In genomic region chr5:128553747-128554146, GRCh38 we compare ENCODE assay signal across 8 cellular contexts. TPM values are rescaled to one million over a fixed set of nuclear protein-coding genes. Genes with fewer than 3 reads are reported as not detected.
"Had no signal": no experiment of that assay in that cellular context is flagged by ENCODE, and none has a peak within 500 bp of the region (broad histone marks: within the 10 kb centered on the region; RNA-seq: fewer than 3 reads in every experiment).

No MANE protein-coding gene starts in this region.

- H3K4me3 Mint-ChIP-seq: IgD-negative memory B cell had no signal

- H3K4me3 ChIP-seq: K562 had no signal

- H3K27ac ChIP-seq: HL-60, KMS-11 had no signal

- DNase-seq: IMR-90, KBM-7, KG1 had no signal

- H3K4me2 ChIP-seq: KMS-11 had no signal

- H3K27me3 Mint-ChIP-seq: IgD-negative memory B cell had no signal

- ATAC-seq: HepG2, K562 had no signal

- H3K27ac Mint-ChIP-seq: IgD-negative memory B cell had no signal

- H3K9ac ChIP-seq: KMS-11 had no signal

RNA-seq across cellular contexts. Expression of gene FBN2, which starts 15.7 kb away (rescaled TPM):
- total RNA-seq: HepG2 had no signal
